Comparison of ENCODE assay signal across 19 cellular contexts in genomic region chr9:6105738-6106137, GRCh38.
A peak's percentile ranks its signal among the peaks of the same experiment; 100 is the strongest.
DNase-seq lines count a peak whose midpoint lies in the region; ATAC-seq, FAIRE-seq and TF ChIP-seq lines count a peak whose summit lies in the region.
"Had no signal": no experiment of that assay in that cellular context is flagged by ENCODE, and none has a peak within 500 bp of the region (broad histone marks: within the 10 kb centered on the region; RNA-seq: fewer than 3 reads in every experiment).

No MANE protein-coding gene starts in this region.

- no peaks in the 10 kb centered on the region for H3K9me3 ChIP-seq in DND-41 (ENCODE audit: insufficient read depth, low read length, severe bottlenecking)
- no peaks in the 10 kb centered on the region for H3K9me3 ChIP-seq in HCT116 (ENCODE audit: control insufficient read depth in 1 of 2, insufficient read depth in 1 of 2, low read depth in 1 of 2, low read length in 2 of 2)
- no peaks in the 10 kb centered on the region for H3K9me3 ChIP-seq in RWPE2 (ENCODE audit: severe bottlenecking)
- H3K9me3 ChIP-seq in endothelial cell of umbilical vein (replicated peaks; ENCODE audit: control insufficient read depth, insufficient read depth, low read length), result no peaks in the 10 kb centered on the region
- H3K9me3 ChIP-seq: BE2C had no signal

- H3K4me3 ChIP-seq in DND-41 (ENCODE audit: low read depth in 1 of 2, low read length in 2 of 2) (no peak overlapping the region), HCT116 (replicated peaks in 1 of 2; ENCODE audit: low read depth in 1 of 2, low read length in 2 of 2) (no peak overlapping the region), RWPE2 (ENCODE audit: severe bottlenecking) (no peak overlapping the region), endothelial cell of umbilical vein (replicated peaks in 1 of 3; ENCODE audit: insufficient read depth in 1 of 3, low read depth in 1 of 3, low read length in 3 of 3) (no peak overlapping the region)

- H3K79me2 ChIP-seq in DND-41 (ENCODE audit: insufficient read depth, low read length) (no peaks in the 10 kb centered on the region), HCT116 (ENCODE audit: insufficient read depth, low read length) (no peaks in the 10 kb centered on the region), endothelial cell of umbilical vein (ENCODE audit: control insufficient read depth, insufficient read depth, low read length) (no peaks in the 10 kb centered on the region)

- BruUV-seq in HCT116 (replicated peaks; lab: Mats Ljungman, UMichigan), result no TSS peak
- no TSS peak for BruUV-seq in endothelial cell of umbilical vein (replicated peaks; lab: Mats Ljungman, UMichigan)

- dilution Hi-C loops in endothelial cell of umbilical vein (cut with MboI; ENCODE audit: extremely low pct_ligation_motif_present, low sequenced_read_pairs), result no loop called here

- H4K20me1 ChIP-seq in DND-41 (ENCODE audit: insufficient read depth, low read length), result no peaks in the 10 kb centered on the region
- H4K20me1 ChIP-seq in HCT116 (ENCODE audit: insufficient read depth), result no peaks in the 10 kb centered on the region
- no peaks in the 10 kb centered on the region for H4K20me1 ChIP-seq in endothelial cell of umbilical vein (replicated peaks; ENCODE audit: control insufficient read depth, extremely low read depth, insufficient read depth, low read length)

- H3K27ac ChIP-seq in DND-41 (ENCODE audit: low read length), result no peak overlapping the region
- no peak overlapping the region for H3K27ac ChIP-seq in HCT116 (ENCODE audit: low read depth, low read length)
- peak overlapping the region; percentile 57 for H3K27ac ChIP-seq in RWPE2 (ENCODE audit: poor library complexity, severe bottlenecking)
- no peak overlapping the region for H3K27ac ChIP-seq in endothelial cell of umbilical vein (ENCODE audit: insufficient read depth, low read depth, low read length)

- TF ChIP-seq CTCF in DND-41 (IDR thresholded peaks at IDR 0.05; ENCODE audit: borderline replicate concordance, extremely low read depth, low read length, poor library complexity, severe bottlenecking) (no peak), HCT116 (IDR thresholded peaks at IDR 0.05 in 2 of 3, conservative IDR thresholded peaks at IDR 0.05 in 1 of 3; ENCODE audit: borderline replicate concordance in 1 of 3, insufficient read depth in 1 of 3, low read depth in 2 of 3, low read length in 2 of 3) (no peak), RWPE2 (IDR thresholded peaks at IDR 0.05; ENCODE audit: poor library complexity, severe bottlenecking) (no peak), endothelial cell of umbilical vein (IDR thresholded peaks at IDR 0.05; ENCODE audit: extremely low read depth in 1 of 2, insufficient read depth in 1 of 2, low read depth in 1 of 2, low read length in 2 of 2) (no peak)

- POLR2A ChIA-PET in HCT116 (lab: Charles Lee) (no interaction called here), endothelial cell of umbilical vein (lab: Charles Lee) (no interaction called here)

- no peak for TF ChIP-seq POLR2A in HCT116 (IDR thresholded peaks at IDR 0.05; ENCODE audit: borderline replicate concordance, extremely low read depth, insufficient read depth, insufficient read length)
- TF ChIP-seq POLR2A in endothelial cell of umbilical vein (IDR thresholded peaks at IDR 0.05; ENCODE audit: low read depth, low read length), result no peak

- RAD21 ChIA-PET in HCT116 (lab: Charles Lee; ENCODE audit: low non-redundant PET in 1 of 2, low total read pairs in 2 of 2, uncharacterized antibody in 2 of 2, unreplicated experiment in 2 of 2), result no interaction called here

- intact Hi-C loops in HCT116 (cut with micrococcal nuclease) (no loop called here), endothelial cell of umbilical vein (cut with micrococcal nuclease) (no loop called here)

- H3K36me3 ChIP-seq in DND-41 (ENCODE audit: insufficient read depth, low read length), result no peaks in the 10 kb centered on the region
- no peaks in the 10 kb centered on the region for H3K36me3 ChIP-seq in HCT116 (ENCODE audit: control insufficient read depth in 1 of 2, insufficient read depth in 2 of 2, low read length in 2 of 2)
- no peaks in the 10 kb centered on the region for H3K36me3 ChIP-seq in RWPE2 (ENCODE audit: low read depth)
- H3K36me3 ChIP-seq in endothelial cell of umbilical vein (ENCODE audit: control insufficient read depth in 2 of 2, extremely low read depth in 1 of 2, insufficient read depth in 2 of 2, low read length in 2 of 2), result no peaks in the 10 kb centered on the region
- H3K36me3 ChIP-seq: BE2C had no signal

- FAIRE-seq in endothelial cell of umbilical vein (lab: Jason Lieb, UNC), result no peak
- FAIRE-seq: G401.6, GM12891 had no signal

- no peak for DNase-seq in DND-41
- no peak for DNase-seq in HCT116 (ENCODE audit: low read depth, low spot score)
- no peak for DNase-seq in RWPE2 (ENCODE audit: low spot score)
- no peak for DNase-seq in endothelial cell of umbilical vein (ENCODE audit: low read depth, low spot score)
- no peak for DNase-seq in GM19238 (ENCODE audit: insufficient read length, low spot score)
- no peak for DNase-seq in NCI-H446 treated with DMSO at 0.1 percent for 48 hours (lab: John Stamatoyannopoulos, UW)
- no peak for DNase-seq in islet precursor cell
- DNase-seq: BE2C; C1 segment of cervical spinal cord; CD4-positive, CD25-positive, alpha-beta regulatory T cell; CD8-positive, alpha-beta memory T cell; COR-L47; DMS 273 treated with DMSO at 0.1 percent for 48 hours; DMS53; GOT3; H7 had no signal

- no peaks in the 10 kb centered on the region for H3K9me1 ChIP-seq in endothelial cell of umbilical vein (replicated peaks; ENCODE audit: control insufficient read depth, extremely low read depth, insufficient read depth, low read length)

- ATAC-seq in DND-41 (ENCODE audit: insufficient read depth, low read depth) (peak; percentile 50; the same call in 2 of the 3 replicates), HCT116 (no peak), RWPE2 (ENCODE audit: low read depth) (no peak), HG02981 (IDR thresholded peaks at IDR 0.05; ENCODE audit: unreplicated experiment) (no peak)

- H3K4me1 ChIP-seq in DND-41 (ENCODE audit: insufficient read depth, low read length) (0 out of 2 replicates have a peak, but pooled peaks cover 5% of the 10 kb centered on the region), HCT116 (ENCODE audit: control insufficient read depth in 1 of 2, insufficient read depth in 2 of 2, low read length in 2 of 2) (peaks cover 15 to 44% of the 10 kb centered on the region in 2 experiments), RWPE2 (ENCODE audit: insufficient read depth, poor library complexity, severe bottlenecking) (peaks cover 47% of the 10 kb centered on the region), endothelial cell of umbilical vein (ENCODE audit: control insufficient read depth, extremely low read depth, insufficient read depth, low read length) (peaks cover 9% of the 10 kb centered on the region)
- H3K4me1 ChIP-seq: BE2C had no signal

- H3K27me3 ChIP-seq in DND-41 (ENCODE audit: insufficient read depth, low read length, poor library complexity), result no peaks in the 10 kb centered on the region
- no peaks in the 10 kb centered on the region for H3K27me3 ChIP-seq in HCT116 (ENCODE audit: insufficient read depth, low read length)
- H3K27me3 ChIP-seq in RWPE2 (ENCODE audit: insufficient read depth, poor library complexity, severe bottlenecking), result no peaks in the 10 kb centered on the region
- H3K27me3 ChIP-seq in endothelial cell of umbilical vein (ENCODE audit: control insufficient read depth in 2 of 2, insufficient read depth in 2 of 2, low read length in 2 of 2), result no peaks in the 10 kb centered on the region

- no peak overlapping the region for H3K4me2 ChIP-seq in DND-41 (ENCODE audit: insufficient read depth, low read length)
- H3K4me2 ChIP-seq in HCT116 (ENCODE audit: low read length), result no peak overlapping the region
- H3K4me2 ChIP-seq in endothelial cell of umbilical vein (ENCODE audit: insufficient read depth, low read length), result no peak overlapping the region

- H2AFZ ChIP-seq in DND-41 (ENCODE audit: low read depth, low read length) (no peak overlapping the region), HCT116 (ENCODE audit: low read depth, low read length, poor library complexity, severe bottlenecking) (peak overlapping the region; percentile 73), endothelial cell of umbilical vein (ENCODE audit: low read depth, low read length) (peak overlapping the region; percentile 48)

- no peak overlapping the region for H3K9ac ChIP-seq in DND-41 (ENCODE audit: low read depth, low read length)
- no peak overlapping the region for H3K9ac ChIP-seq in HCT116 (ENCODE audit: low read length)
- H3K9ac ChIP-seq in endothelial cell of umbilical vein (replicated peaks; ENCODE audit: extremely low read depth, insufficient read depth, low read length), result no peak overlapping the region

- CTCF ChIA-PET in HCT116 (lab: Charles Lee), result no interaction called here
- CTCF ChIA-PET in endothelial cell of umbilical vein (lab: Charles Lee), result interaction anchor here (3.9 kb wide), 1 partner anchor 200 kb away, joined by 29 read pairs; no protein-coding TSS in a partner anchor

- H3K9me2 ChIP-seq in HCT116 (ENCODE audit: insufficient read depth), result no peaks in the 10 kb centered on the region

- TF ChIP-seq RAD21 in HCT116 (IDR thresholded peaks at IDR 0.05; ENCODE audit: low read depth), result no peak

TF ChIP-seq in HCT116, 20 proteins besides CTCF, POLR2A, EP300 and RAD21 (continues in another document):
- TF ChIP-seq CBX3 (IDR thresholded peaks at IDR 0.05; ENCODE audit: low read depth), result no peak
- TF ChIP-seq JUND (IDR thresholded peaks at IDR 0.05), result no peak
- no peak for TF ChIP-seq ATF3 (IDR thresholded peaks at IDR 0.05)
- no peak for TF ChIP-seq ELF1 (IDR thresholded peaks at IDR 0.05; ENCODE audit: borderline replicate concordance, low read depth)
- no peak for TF ChIP-seq YY1 (IDR thresholded peaks at IDR 0.05; ENCODE audit: extremely low read depth, insufficient replicate concordance, low read depth, low read length)

TF ChIP-seq in endothelial cell of umbilical vein, 7 proteins besides CTCF, POLR2A, EP300 and RAD21:
- no peak for TF ChIP-seq MYC (IDR thresholded peaks at IDR 0.05; ENCODE audit: low read depth, low read length)
- no peak for TF ChIP-seq GATA2 (IDR thresholded peaks at IDR 0.05; ENCODE audit: insufficient read depth, insufficient read length, low read depth, low read length)
- no peak for TF ChIP-seq JUN (IDR thresholded peaks at IDR 0.05; ENCODE audit: borderline replicate concordance, insufficient read depth, insufficient read length, low read depth)
- no peak for TF ChIP-seq FOS (IDR thresholded peaks at IDR 0.05; ENCODE audit: borderline replicate concordance, insufficient read depth, low read length)
- no peak for TF ChIP-seq POLR2AphosphoS5 (IDR thresholded peaks at IDR 0.05; ENCODE audit: insufficient read depth, low read depth, low read length)
- no peak for TF ChIP-seq MAX (IDR thresholded peaks at IDR 0.05; ENCODE audit: insufficient read depth, insufficient read length)
- TF ChIP-seq EZH2 (IDR thresholded peaks at IDR 0.05; ENCODE audit: borderline replicate concordance, low read depth, low read length, severe bottlenecking), result no peak
